In the genomic region with DNA sequence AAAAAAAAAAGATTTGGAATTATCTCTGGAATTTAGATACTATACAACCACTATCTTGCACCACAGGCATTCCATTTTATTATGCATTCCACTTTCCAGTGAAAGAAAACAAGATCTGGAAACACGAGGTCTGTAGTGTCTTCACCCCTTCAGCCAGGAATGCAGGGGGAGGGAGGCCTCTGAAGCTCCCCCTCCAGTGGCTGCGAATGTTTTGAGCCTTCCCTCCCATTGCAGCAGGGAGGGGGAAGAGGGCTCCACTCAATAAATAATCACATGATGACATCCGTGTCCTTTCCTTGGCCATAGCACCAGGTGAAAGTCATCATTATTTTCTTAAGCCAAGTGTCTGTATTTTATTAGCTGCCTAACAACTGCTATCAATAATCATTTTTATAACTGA, we compare ENCODE assay signal across 1 cellular context.
TF ChIP-seq lines count a peak whose summit lies in the region.

No MANE protein-coding gene starts in this region.

TF ChIP-seq in IMR-90, 13 proteins besides CTCF, POLR2A, EP300 and RAD21 (continued from another document):
- TF ChIP-seq RFX5 (IDR thresholded peaks at IDR 0.05; ENCODE audit: low read depth, low read length) (no peak), MAZ (IDR thresholded peaks at IDR 0.05; ENCODE audit: borderline replicate concordance, low read depth, low read length) (peak; percentile 87; the same call in 1 of the 2 replicates), FOS (IDR thresholded peaks at IDR 0.05; ENCODE audit: low read depth, low read length) (no peak; the same call in 1 of the 2 replicates), RCOR1 (IDR thresholded peaks at IDR 0.05; ENCODE audit: insufficient replicate concordance, low read length) (peak; percentile 20), MXI1 (IDR thresholded peaks at IDR 0.05; ENCODE audit: borderline replicate concordance, low read depth, low read length) (no peak), MAFK (IDR thresholded peaks at IDR 0.05; ENCODE audit: low read depth, low read length) (no peak), BHLHE40 (IDR thresholded peaks at IDR 0.05; ENCODE audit: low read depth, low read length) (no peak), CHD1 (IDR thresholded peaks at IDR 0.05; ENCODE audit: low read depth, low read length) (no peak), SMC3 (IDR thresholded peaks at IDR 0.05; ENCODE audit: low read depth, low read length) (no peak), CEBPB (IDR thresholded peaks at IDR 0.05; ENCODE audit: low read depth, low read length) (peak; percentile 54; the same call in 1 of the 2 replicates)
